ENCODE assay signal across 18 cellular contexts in the genomic region with DNA sequence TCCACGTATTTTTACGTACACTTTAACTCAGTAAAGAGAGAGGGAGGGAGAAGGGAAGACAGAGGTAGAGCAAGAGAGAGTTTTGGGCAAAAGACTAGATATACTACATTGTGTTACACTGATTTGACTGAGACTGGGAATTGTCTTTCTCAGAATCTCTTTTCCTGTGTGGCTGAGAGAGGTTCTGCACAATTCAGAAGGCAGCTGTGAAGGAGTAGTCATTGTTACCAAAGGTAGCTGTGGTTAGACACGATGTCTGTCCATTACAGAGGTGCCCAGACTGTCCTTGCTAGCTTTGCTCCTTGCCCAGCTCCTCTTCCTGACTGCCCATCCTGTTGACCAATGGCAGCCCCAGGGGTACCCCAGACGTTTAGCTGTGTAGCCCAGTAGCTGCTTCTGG.
DNase-seq lines count a peak whose midpoint lies in the region; ATAC-seq and TF ChIP-seq lines count a peak whose summit lies in the region.
"Had no signal": no experiment of that assay in that cellular context is flagged by ENCODE, and none has a peak within 500 bp of the region (broad histone marks: within the 10 kb centered on the region; RNA-seq: fewer than 3 reads in every experiment).

No MANE protein-coding gene starts in this region.

- H3K4me3 ChIP-seq in GM23338 (no peak overlapping the region), neural progenitor cell (no peak overlapping the region), vagina (no peak overlapping the region)

- H3K9me2 ChIP-seq in GM23338 (ENCODE audit: insufficient read depth), result no peaks in the 10 kb centered on the region

- peak; percentile 51 for DNase-seq in activated CD8-positive, alpha-beta memory T cell treated with anti-CD3 and anti-CD28 coated beads, Interleukin-2, amount 50 U/mL, for 48 hours
- DNase-seq in activated CD8-positive, alpha-beta memory T cell treated with anti-CD3 and anti-CD28 coated beads, Interleukin-2, amount 10 ng/mL, durations not matched to agents 7 days and 5 days, result no peak
- no peak for DNase-seq in GM23338 (ENCODE audit: low spot score)
- no peak for DNase-seq in neural progenitor cell (ENCODE audit: low spot score)
- no peak for DNase-seq in vagina (ENCODE audit: extremely low spot score in 2 of 2)
- DNase-seq in activated gamma-delta T cell treated with Interleukin-2 at 50 U/mL for 16 hours, result no peak
- DNase-seq in COLO829 (ENCODE audit: low spot score), result no peak
- DNase-seq: BE2C; CD4-positive, alpha-beta T cell; EL; IMR-90; NCI-H1417 treated with DMSO at 0.1 percent for 48 hours; NCI-H2029; NCI-H2171; NCI-H526 had no signal

- H2AFZ ChIP-seq in GM23338 (peak overlapping the region; percentile 30; the same call in 1 of the 2 replicates), neural progenitor cell (replicated peaks) (peak overlapping the region; percentile 30)

- intact Hi-C loops in vagina (cut with DNase I), result no loop called here

- no peaks in the 10 kb centered on the region for H3K79me2 ChIP-seq in GM23338 (replicated peaks; ENCODE audit: insufficient read depth)
- no peaks in the 10 kb centered on the region for H3K79me2 ChIP-seq in neural progenitor cell (ENCODE audit: low read depth)

- H3K27ac Mint-ChIP-seq in activated CD8-positive, alpha-beta memory T cell treated with anti-CD3 and anti-CD28 coated beads, Interleukin-2, amount 10 ng/mL, durations not matched to agents 7 days and 5 days, result no peak overlapping the region
- H3K27ac Mint-ChIP-seq in GM23338 (no peak overlapping the region), neural progenitor cell (no peak overlapping the region)
- H3K27ac Mint-ChIP-seq: CD4-positive, alpha-beta T cell had no signal

- no peak overlapping the region for H3K9ac ChIP-seq in neural progenitor cell

- no peak overlapping the region for H3K4me3 Mint-ChIP-seq in activated CD8-positive, alpha-beta memory T cell treated with anti-CD3 and anti-CD28 coated beads, Interleukin-2, amount 10 ng/mL, durations not matched to agents 7 days and 5 days
- no peak overlapping the region for H3K4me3 Mint-ChIP-seq in GM23338
- H3K4me3 Mint-ChIP-seq in neural progenitor cell, result no peak overlapping the region
- H3K4me3 Mint-ChIP-seq: CD4-positive, alpha-beta T cell had no signal

- no peaks in the 10 kb centered on the region for H3K9me3 ChIP-seq in neural progenitor cell (ENCODE audit: low read depth)
- no peaks in the 10 kb centered on the region for H3K9me3 ChIP-seq in vagina
- H3K9me3 ChIP-seq: BE2C had no signal

- no peak overlapping the region for H3K27ac ChIP-seq in GM23338 (ENCODE audit: low read depth)
- peak overlapping the region; percentile 44 for H3K27ac ChIP-seq in VCaP
- H3K27ac ChIP-seq in neural progenitor cell, result no peak overlapping the region
- H3K27ac ChIP-seq in vagina, result no peak overlapping the region
- H3K27ac ChIP-seq: HL-60 had no signal

- no peak for TF ChIP-seq CTCF in GM23338 (conservative IDR thresholded peaks at IDR 0.05; ENCODE audit: low read depth in 2 of 2)
- TF ChIP-seq CTCF in VCaP (conservative IDR thresholded peaks at IDR 0.05), result no peak
- no peak for TF ChIP-seq CTCF in neural progenitor cell (IDR thresholded peaks at IDR 0.05)
- no peak for TF ChIP-seq CTCF in vagina (IDR thresholded peaks at IDR 0.05)

- H4K20me1 ChIP-seq in GM23338 (replicated peaks; ENCODE audit: insufficient read depth) (no peaks in the 10 kb centered on the region), neural progenitor cell (ENCODE audit: low read depth) (no peaks in the 10 kb centered on the region)

- TF ChIP-seq POLR2A in vagina (IDR thresholded peaks at IDR 0.05), result no peak

- H3K4me1 ChIP-seq in GM23338 (ENCODE audit: insufficient read depth), result peaks cover 9% of the 10 kb centered on the region; the same call in 1 of the 2 replicates
- no peaks in the 10 kb centered on the region for H3K4me1 ChIP-seq in neural progenitor cell
- H3K4me1 ChIP-seq in vagina, result no peaks in the 10 kb centered on the region
- H3K4me1 ChIP-seq: BE2C had no signal

- H3F3A ChIP-seq in GM23338 (replicated peaks; ENCODE audit: low read depth), result no peaks in the 10 kb centered on the region
- no peaks in the 10 kb centered on the region for H3F3A ChIP-seq in neural progenitor cell (ENCODE audit: low read depth)

- H3K36me3 Mint-ChIP-seq in activated CD8-positive, alpha-beta memory T cell treated with anti-CD3 and anti-CD28 coated beads, Interleukin-2, amount 10 ng/mL, durations not matched to agents 7 days and 5 days, result peaks cover 10% of the 10 kb centered on the region
- peaks cover 12% of the 10 kb centered on the region for H3K36me3 Mint-ChIP-seq in GM23338 (ENCODE audit: low read depth)
- H3K36me3 Mint-ChIP-seq in neural progenitor cell, result no peaks in the 10 kb centered on the region

- CTCF ChIA-PET in activated CD8-positive, alpha-beta memory T cell treated with anti-CD3 and anti-CD28 coated beads, Interleukin-2, amount 10 ng/mL, durations not matched to agents 7 days and 5 days (lab: Charles Lee), result no interaction called here

- no peaks in the 10 kb centered on the region for H3K27me3 Mint-ChIP-seq in activated CD8-positive, alpha-beta memory T cell treated with anti-CD3 and anti-CD28 coated beads, Interleukin-2, amount 10 ng/mL, durations not matched to agents 7 days and 5 days
- H3K27me3 Mint-ChIP-seq in GM23338 (ENCODE audit: insufficient read depth, low read depth, poor library complexity), result no peaks in the 10 kb centered on the region
- no peaks in the 10 kb centered on the region for H3K27me3 Mint-ChIP-seq in neural progenitor cell (ENCODE audit: insufficient read depth, low read depth)
- H3K27me3 Mint-ChIP-seq: CD4-positive, alpha-beta T cell had no signal

- ATAC-seq in activated CD8-positive, alpha-beta memory T cell treated with anti-CD3 and anti-CD28 coated beads, Interleukin-2, amount 10 ng/mL, durations not matched to agents 7 days and 5 days, result no peak
- no peak for ATAC-seq in GM23338
- ATAC-seq: Right ventricle myocardium inferior had no signal

- 0 out of 2 replicates have a peak, but pooled peaks cover 4% of the 10 kb centered on the region for H3K36me3 ChIP-seq in GM23338 (ENCODE audit: insufficient read depth)
- H3K36me3 ChIP-seq in neural progenitor cell, result no peaks in the 10 kb centered on the region
- no peaks in the 10 kb centered on the region for H3K36me3 ChIP-seq in vagina
- H3K36me3 ChIP-seq: BE2C had no signal

- H3K4me1 Mint-ChIP-seq in activated CD8-positive, alpha-beta memory T cell treated with anti-CD3 and anti-CD28 coated beads, Interleukin-2, amount 10 ng/mL, durations not matched to agents 7 days and 5 days, result peaks cover 4% of the 10 kb centered on the region
- peaks cover 3% of the 10 kb centered on the region; the same call in 2 of the 3 replicates for H3K4me1 Mint-ChIP-seq in GM23338
- H3K4me1 Mint-ChIP-seq in neural progenitor cell, result no peaks in the 10 kb centered on the region

- H3K27me3 ChIP-seq in GM23338 (ENCODE audit: insufficient read depth), result no peaks in the 10 kb centered on the region
- no peaks in the 10 kb centered on the region for H3K27me3 ChIP-seq in neural progenitor cell
- H3K27me3 ChIP-seq in vagina, result no peaks in the 10 kb centered on the region
- H3K27me3 ChIP-seq: BE2C had no signal

- H3K9me3 Mint-ChIP-seq in activated CD8-positive, alpha-beta memory T cell treated with anti-CD3 and anti-CD28 coated beads, Interleukin-2, amount 10 ng/mL, durations not matched to agents 7 days and 5 days (ENCODE audit: low read depth), result peaks cover 10% of the 10 kb centered on the region
- peaks cover 10% of the 10 kb centered on the region; the same call in 2 of the 3 replicates for H3K9me3 Mint-ChIP-seq in GM23338
- peaks cover 5% of the 10 kb centered on the region for H3K9me3 Mint-ChIP-seq in neural progenitor cell

- H3K4me2 ChIP-seq in GM23338 (no peak overlapping the region), neural progenitor cell (no peak overlapping the region)

TF ChIP-seq in GM23338, 12 proteins besides CTCF, POLR2A, EP300 and RAD21 (continues in another document):
- no peak for TF ChIP-seq NANOG (IDR thresholded peaks at IDR 0.05; ENCODE audit: borderline replicate concordance)
- TF ChIP-seq, protein P1, sequence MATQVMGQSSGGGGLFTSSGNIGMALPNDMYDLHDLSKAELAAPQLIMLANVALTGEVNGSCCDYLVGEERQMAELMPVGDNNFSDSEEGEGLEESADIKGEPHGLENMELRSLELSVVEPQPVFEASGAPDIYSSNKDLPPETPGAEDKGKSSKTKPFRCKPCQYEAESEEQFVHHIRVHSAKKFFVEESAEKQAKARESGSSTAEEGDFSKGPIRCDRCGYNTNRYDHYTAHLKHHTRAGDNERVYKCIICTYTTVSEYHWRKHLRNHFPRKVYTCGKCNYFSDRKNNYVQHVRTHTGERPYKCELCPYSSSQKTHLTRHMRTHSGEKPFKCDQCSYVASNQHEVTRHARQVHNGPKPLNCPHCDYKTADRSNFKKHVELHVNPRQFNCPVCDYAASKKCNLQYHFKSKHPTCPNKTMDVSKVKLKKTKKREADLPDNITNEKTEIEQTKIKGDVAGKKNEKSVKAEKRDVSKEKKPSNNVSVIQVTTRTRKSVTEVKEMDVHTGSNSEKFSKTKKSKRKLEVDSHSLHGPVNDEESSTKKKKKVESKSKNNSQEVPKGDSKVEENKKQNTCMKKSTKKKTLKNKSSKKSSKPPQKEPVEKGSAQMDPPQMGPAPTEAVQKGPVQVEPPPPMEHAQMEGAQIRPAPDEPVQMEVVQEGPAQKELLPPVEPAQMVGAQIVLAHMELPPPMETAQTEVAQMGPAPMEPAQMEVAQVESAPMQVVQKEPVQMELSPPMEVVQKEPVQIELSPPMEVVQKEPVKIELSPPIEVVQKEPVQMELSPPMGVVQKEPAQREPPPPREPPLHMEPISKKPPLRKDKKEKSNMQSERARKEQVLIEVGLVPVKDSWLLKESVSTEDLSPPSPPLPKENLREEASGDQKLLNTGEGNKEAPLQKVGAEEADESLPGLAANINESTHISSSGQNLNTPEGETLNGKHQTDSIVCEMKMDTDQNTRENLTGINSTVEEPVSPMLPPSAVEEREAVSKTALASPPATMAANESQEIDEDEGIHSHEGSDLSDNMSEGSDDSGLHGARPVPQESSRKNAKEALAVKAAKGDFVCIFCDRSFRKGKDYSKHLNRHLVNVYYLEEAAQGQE (IDR thresholded peaks at IDR 0.05; ENCODE audit: unreplicated experiment), result no peak
- no peak for TF ChIP-seq EZH2phosphoT487 (IDR thresholded peaks at IDR 0.05; ENCODE audit: unreplicated experiment)
- no peak for TF ChIP-seq CREB1 (CRISPR knock-in tag; IDR thresholded peaks at IDR 0.05; ENCODE audit: low read depth)
- no peak for TF ChIP-seq EZH2 (IDR thresholded peaks at IDR 0.05; ENCODE audit: low read depth, unreplicated experiment)
- TF ChIP-seq ZNF331 (CRISPR knock-in tag; IDR thresholded peaks at IDR 0.05; ENCODE audit: low read depth), result no peak
- no peak for TF ChIP-seq STAT1 (IDR thresholded peaks at IDR 0.05; ENCODE audit: unreplicated experiment)
- no peak for TF ChIP-seq ZNF114 (CRISPR knock-in tag; IDR thresholded peaks at IDR 0.05)
- TF ChIP-seq JUNB (IDR thresholded peaks at IDR 0.05; ENCODE audit: unreplicated experiment), result no peak
